ENCODE assay signal across 1 cellular context in the genomic region with DNA sequence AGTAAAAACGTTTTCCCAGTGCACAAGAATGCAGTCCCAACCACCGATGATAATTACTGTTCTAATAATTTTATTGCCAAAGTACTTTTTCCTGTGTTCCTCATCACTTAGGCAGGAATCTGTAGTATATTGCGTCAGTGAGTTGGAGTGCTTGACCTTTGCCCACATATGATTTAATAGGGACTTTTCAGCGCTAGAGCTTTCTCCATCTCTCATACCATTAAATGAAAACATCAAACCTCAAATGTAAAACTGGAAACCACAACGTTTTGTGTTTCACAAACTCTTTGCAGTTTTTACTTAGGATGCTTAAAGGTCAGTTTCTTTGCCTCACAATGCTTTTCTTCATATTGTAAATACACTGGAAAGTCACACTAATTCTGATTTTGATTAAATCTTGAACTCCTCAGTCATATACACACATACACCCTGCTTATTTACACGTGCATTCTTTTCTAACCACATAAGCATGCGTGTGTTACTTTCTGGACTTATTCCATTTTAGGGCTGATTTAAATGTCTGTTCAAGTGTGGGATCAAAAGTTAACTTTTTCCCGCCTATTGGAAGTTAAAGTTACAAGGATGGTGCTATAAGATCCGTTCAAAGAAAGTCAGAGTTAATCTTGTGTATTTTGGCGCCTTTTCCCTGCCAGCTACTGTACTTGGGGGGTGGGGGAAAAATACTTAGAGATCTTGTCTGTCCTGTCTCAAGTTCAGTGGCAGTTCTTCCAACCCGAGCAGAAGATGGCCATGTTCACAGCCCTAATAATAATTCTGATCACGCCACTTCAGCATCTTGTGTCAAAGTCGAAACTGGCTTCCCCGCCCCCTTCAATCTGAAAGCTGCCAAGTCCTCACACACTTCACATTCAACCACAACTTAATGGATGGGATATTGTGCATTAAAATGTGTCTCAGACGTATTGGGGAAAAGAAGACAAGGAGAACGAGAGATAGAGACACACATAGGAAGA.
A peak's percentile ranks its signal among the peaks of the same experiment; 100 is the strongest.
TF ChIP-seq lines count a peak whose summit lies in the region.

No MANE protein-coding gene starts in this region.

TF ChIP-seq in K562, 482 proteins besides CTCF, POLR2A, EP300 and RAD21 (continued from another document and continues in another):
- TF ChIP-seq, protein P1, sequence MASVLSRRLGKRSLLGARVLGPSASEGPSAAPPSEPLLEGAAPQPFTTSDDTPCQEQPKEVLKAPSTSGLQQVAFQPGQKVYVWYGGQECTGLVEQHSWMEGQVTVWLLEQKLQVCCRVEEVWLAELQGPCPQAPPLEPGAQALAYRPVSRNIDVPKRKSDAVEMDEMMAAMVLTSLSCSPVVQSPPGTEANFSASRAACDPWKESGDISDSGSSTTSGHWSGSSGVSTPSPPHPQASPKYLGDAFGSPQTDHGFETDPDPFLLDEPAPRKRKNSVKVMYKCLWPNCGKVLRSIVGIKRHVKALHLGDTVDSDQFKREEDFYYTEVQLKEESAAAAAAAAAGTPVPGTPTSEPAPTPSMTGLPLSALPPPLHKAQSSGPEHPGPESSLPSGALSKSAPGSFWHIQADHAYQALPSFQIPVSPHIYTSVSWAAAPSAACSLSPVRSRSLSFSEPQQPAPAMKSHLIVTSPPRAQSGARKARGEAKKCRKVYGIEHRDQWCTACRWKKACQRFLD (CRISPR knock-in tag; IDR thresholded peaks at IDR 0.05): no peak
- no peak for TF ChIP-seq PYGO2 (tag; IDR thresholded peaks at IDR 0.05)
- TF ChIP-seq CEBPG (CRISPR knock-in tag; IDR thresholded peaks at IDR 0.05): no peak
- TF ChIP-seq CEBPG (tag; conservative IDR thresholded peaks at IDR 0.05 in 1 of 2, IDR thresholded peaks at IDR 0.05 in 1 of 2): peak in 1 of 2 experiments; percentile 34; a peak in 1 of 4 replicates
- TF ChIP-seq, protein P2, sequence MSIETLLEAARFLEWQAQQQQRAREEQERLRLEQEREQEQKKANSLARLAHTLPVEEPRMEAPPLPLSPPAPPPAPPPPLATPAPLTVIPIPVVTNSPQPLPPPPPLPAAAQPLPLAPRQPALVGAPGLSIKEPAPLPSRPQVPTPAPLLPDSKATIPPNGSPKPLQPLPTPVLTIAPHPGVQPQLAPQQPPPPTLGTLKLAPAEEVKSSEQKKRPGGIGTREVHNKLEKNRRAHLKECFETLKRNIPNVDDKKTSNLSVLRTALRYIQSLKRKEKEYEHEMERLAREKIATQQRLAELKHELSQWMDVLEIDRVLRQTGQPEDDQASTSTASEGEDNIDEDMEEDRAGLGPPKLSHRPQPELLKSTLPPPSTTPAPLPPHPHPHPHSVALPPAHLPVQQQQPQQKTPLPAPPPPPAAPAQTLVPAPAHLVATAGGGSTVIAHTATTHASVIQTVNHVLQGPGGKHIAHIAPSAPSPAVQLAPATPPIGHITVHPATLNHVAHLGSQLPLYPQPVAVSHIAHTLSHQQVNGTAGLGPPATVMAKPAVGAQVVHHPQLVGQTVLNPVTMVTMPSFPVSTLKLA (conservative IDR thresholded peaks at IDR 0.05): 0 out of 4 replicates have a peak, but pooled peaks of 1 of the 2 experiments have one; percentile 29
- TF ChIP-seq ZNF212 (CRISPR knock-in tag; IDR thresholded peaks at IDR 0.05): no peak
- no peak for TF ChIP-seq ETV5 (CRISPR knock-in tag; IDR thresholded peaks at IDR 0.05; ENCODE audit: low read depth)
- no peak for TF ChIP-seq ATF6 (CRISPR knock-in tag; IDR thresholded peaks at IDR 0.05)
- TF ChIP-seq TBL1XR1 (IDR thresholded peaks at IDR 0.05; ENCODE audit: low read length in 2 of 2): no peak
- TF ChIP-seq PURB (CRISPR knock-in tag; IDR thresholded peaks at IDR 0.05; ENCODE audit: low read depth): no peak
- TF ChIP-seq EP400 (IDR thresholded peaks at IDR 0.05): 0 out of 2 replicates have a peak, but pooled peaks have one; percentile 13
- TF ChIP-seq ILF3 (IDR thresholded peaks at IDR 0.05; ENCODE audit: borderline replicate concordance): no peak
- TF ChIP-seq ZNF324 (CRISPR knock-in tag; IDR thresholded peaks at IDR 0.05): no peak
- TF ChIP-seq, protein P3, sequence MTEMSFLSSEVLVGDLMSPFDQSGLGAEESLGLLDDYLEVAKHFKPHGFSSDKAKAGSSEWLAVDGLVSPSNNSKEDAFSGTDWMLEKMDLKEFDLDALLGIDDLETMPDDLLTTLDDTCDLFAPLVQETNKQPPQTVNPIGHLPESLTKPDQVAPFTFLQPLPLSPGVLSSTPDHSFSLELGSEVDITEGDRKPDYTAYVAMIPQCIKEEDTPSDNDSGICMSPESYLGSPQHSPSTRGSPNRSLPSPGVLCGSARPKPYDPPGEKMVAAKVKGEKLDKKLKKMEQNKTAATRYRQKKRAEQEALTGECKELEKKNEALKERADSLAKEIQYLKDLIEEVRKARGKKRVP (CRISPR knock-in tag; IDR thresholded peaks at IDR 0.05): no peak
- no peak for TF ChIP-seq ELF4 (CRISPR knock-in tag; IDR thresholded peaks at IDR 0.05)
- no peak for TF ChIP-seq ZNF644 (tag; IDR thresholded peaks at IDR 0.05; ENCODE audit: low read depth)
- TF ChIP-seq, protein P4, sequence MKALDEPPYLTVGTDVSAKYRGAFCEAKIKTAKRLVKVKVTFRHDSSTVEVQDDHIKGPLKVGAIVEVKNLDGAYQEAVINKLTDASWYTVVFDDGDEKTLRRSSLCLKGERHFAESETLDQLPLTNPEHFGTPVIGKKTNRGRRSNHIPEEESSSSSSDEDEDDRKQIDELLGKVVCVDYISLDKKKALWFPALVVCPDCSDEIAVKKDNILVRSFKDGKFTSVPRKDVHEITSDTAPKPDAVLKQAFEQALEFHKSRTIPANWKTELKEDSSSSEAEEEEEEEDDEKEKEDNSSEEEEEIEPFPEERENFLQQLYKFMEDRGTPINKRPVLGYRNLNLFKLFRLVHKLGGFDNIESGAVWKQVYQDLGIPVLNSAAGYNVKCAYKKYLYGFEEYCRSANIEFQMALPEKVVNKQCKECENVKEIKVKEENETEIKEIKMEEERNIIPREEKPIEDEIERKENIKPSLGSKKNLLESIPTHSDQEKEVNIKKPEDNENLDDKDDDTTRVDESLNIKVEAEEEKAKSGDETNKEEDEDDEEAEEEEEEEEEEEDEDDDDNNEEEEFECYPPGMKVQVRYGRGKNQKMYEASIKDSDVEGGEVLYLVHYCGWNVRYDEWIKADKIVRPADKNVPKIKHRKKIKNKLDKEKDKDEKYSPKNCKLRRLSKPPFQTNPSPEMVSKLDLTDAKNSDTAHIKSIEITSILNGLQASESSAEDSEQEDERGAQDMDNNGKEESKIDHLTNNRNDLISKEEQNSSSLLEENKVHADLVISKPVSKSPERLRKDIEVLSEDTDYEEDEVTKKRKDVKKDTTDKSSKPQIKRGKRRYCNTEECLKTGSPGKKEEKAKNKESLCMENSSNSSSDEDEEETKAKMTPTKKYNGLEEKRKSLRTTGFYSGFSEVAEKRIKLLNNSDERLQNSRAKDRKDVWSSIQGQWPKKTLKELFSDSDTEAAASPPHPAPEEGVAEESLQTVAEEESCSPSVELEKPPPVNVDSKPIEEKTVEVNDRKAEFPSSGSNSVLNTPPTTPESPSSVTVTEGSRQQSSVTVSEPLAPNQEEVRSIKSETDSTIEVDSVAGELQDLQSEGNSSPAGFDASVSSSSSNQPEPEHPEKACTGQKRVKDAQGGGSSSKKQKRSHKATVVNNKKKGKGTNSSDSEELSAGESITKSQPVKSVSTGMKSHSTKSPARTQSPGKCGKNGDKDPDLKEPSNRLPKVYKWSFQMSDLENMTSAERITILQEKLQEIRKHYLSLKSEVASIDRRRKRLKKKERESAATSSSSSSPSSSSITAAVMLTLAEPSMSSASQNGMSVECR (CRISPR knock-in tag; IDR thresholded peaks at IDR 0.05): no peak
- TF ChIP-seq FOXK2 (conservative IDR thresholded peaks at IDR 0.05 in 1 of 2, IDR thresholded peaks at IDR 0.05 in 1 of 2; ENCODE audit: low read depth in 2 of 2): 0 out of 4 replicates have a peak, but pooled peaks of 1 of the 2 experiments have one; percentile 18
- no peak for TF ChIP-seq NFRKB (IDR thresholded peaks at IDR 0.05; ENCODE audit: low read depth)
- no peak for TF ChIP-seq ELF1 (tag; IDR thresholded peaks at IDR 0.05)
- no peak for TF ChIP-seq MIER1 (IDR thresholded peaks at IDR 0.05; ENCODE audit: low read depth)
- no peak for TF ChIP-seq SMAD4 (CRISPR knock-in tag; conservative IDR thresholded peaks at IDR 0.05)
- TF ChIP-seq, protein P5, sequence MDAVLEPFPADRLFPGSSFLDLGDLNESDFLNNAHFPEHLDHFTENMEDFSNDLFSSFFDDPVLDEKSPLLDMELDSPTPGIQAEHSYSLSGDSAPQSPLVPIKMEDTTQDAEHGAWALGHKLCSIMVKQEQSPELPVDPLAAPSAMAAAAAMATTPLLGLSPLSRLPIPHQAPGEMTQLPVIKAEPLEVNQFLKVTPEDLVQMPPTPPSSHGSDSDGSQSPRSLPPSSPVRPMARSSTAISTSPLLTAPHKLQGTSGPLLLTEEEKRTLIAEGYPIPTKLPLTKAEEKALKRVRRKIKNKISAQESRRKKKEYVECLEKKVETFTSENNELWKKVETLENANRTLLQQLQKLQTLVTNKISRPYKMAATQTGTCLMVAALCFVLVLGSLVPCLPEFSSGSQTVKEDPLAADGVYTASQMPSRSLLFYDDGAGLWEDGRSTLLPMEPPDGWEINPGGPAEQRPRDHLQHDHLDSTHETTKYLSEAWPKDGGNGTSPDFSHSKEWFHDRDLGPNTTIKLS (IDR thresholded peaks at IDR 0.05; ENCODE audit: borderline replicate concordance, low read depth): no peak
- TF ChIP-seq, protein P6, sequence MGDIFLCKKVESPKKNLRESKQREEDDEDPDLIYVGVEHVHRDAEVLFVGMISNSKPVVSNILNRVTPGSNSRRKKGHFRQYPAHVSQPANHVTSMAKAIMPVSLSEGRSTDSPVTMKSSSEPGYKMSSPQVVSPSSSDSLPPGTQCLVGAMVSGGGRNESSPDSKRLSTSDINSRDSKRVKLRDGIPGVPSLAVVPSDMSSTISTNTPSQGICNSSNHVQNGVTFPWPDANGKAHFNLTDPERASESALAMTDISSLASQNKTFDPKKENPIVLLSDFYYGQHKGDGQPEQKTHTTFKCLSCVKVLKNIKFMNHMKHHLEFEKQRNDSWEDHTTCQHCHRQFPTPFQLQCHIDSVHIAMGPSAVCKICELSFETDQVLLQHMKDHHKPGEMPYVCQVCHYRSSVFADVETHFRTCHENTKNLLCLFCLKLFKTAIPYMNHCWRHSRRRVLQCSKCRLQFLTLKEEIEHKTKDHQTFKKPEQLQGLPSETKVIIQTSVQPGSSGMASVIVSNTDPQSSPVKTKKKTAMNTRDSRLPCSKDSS (IDR thresholded peaks at IDR 0.05; ENCODE audit: low read depth, partially characterized antibody): no peak
- TF ChIP-seq ESRRA (IDR thresholded peaks at IDR 0.05; ENCODE audit: borderline replicate concordance, low read depth): no peak
- no peak for TF ChIP-seq PKNOX1 (IDR thresholded peaks at IDR 0.05)
- no peak for TF ChIP-seq NR1H2 (CRISPR knock-in tag; IDR thresholded peaks at IDR 0.05)
- TF ChIP-seq, protein P7, sequence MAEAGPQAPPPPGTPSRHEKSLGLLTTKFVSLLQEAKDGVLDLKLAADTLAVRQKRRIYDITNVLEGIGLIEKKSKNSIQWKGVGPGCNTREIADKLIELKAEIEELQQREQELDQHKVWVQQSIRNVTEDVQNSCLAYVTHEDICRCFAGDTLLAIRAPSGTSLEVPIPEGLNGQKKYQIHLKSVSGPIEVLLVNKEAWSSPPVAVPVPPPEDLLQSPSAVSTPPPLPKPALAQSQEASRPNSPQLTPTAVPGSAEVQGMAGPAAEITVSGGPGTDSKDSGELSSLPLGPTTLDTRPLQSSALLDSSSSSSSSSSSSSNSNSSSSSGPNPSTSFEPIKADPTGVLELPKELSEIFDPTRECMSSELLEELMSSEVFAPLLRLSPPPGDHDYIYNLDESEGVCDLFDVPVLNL (CRISPR knock-in tag; IDR thresholded peaks at IDR 0.05; ENCODE audit: low read depth): no peak
- TF ChIP-seq CBX1 (IDR thresholded peaks at IDR 0.05; ENCODE audit: low read depth): no peak
